In genomic region chrX:132127748-132128147, GRCh38 we compare ENCODE assay signal across 1 cellular context.
TF ChIP-seq lines count a peak whose summit lies in the region.

FRMD7 (minus strand) TSS chrX:132128020; CDS start chrX:132127844, 176 bp downstream.

TF ChIP-seq in GM23338, 12 proteins besides CTCF, POLR2A, EP300 and RAD21:
- TF ChIP-seq REST (IDR thresholded peaks at IDR 0.05; ENCODE audit: unreplicated experiment) (no peak), EZH2 (IDR thresholded peaks at IDR 0.05; ENCODE audit: low read depth, unreplicated experiment) (no peak), EZH2phosphoT487 (IDR thresholded peaks at IDR 0.05; ENCODE audit: unreplicated experiment) (no peak), CREB1 (CRISPR knock-in tag; IDR thresholded peaks at IDR 0.05; ENCODE audit: low read depth) (no peak), ZNF462 (CRISPR knock-in tag; IDR thresholded peaks at IDR 0.05) (no peak), ETS1 (IDR thresholded peaks at IDR 0.05) (no peak), ZNF331 (CRISPR knock-in tag; IDR thresholded peaks at IDR 0.05; ENCODE audit: low read depth) (no peak), ZNF114 (CRISPR knock-in tag; IDR thresholded peaks at IDR 0.05) (no peak), POLR2AphosphoS5 (IDR thresholded peaks at IDR 0.05; ENCODE audit: low read depth) (no peak), NANOG (IDR thresholded peaks at IDR 0.05; ENCODE audit: borderline replicate concordance) (no peak), JUNB (IDR thresholded peaks at IDR 0.05; ENCODE audit: unreplicated experiment) (no peak), STAT1 (IDR thresholded peaks at IDR 0.05; ENCODE audit: unreplicated experiment) (no peak)
TF ChIP-seq in GM23338: peak in this region for 0.
